ENCODE assay signal across 8 cellular contexts in genomic region chr11:65477271-65478029, GRCh38. TPM values are rescaled to one million over a fixed set of nuclear protein-coding genes. Genes with fewer than 3 reads are reported as not detected.
DNase-seq lines count a peak whose midpoint lies in the region; ATAC-seq and TF ChIP-seq lines count a peak whose summit lies in the region.

No MANE protein-coding gene starts in this region.

- WGBS in adipose tissue, 3 donors = 0 to 1% (median 0%) methylated on average over 49 to 53 of the region's 53 CpGs
- 0% methylated on average over 52 to 53 of the region's 53 CpGs for WGBS in heart right ventricle, 2 donors

- ATAC-seq in HG02763 (IDR thresholded peaks at IDR 0.05; ENCODE audit: unreplicated experiment) (peak; percentile 87), heart right ventricle (peak; percentile 86 to 92 (median 92))

- H3K4me3 Mint-ChIP-seq in progenitor cell of endocrine pancreas (ENCODE audit: low read depth) = peak overlapping the region; percentile 90

- no peaks in the 10 kb centered on the region for H3K9me3 Mint-ChIP-seq in progenitor cell of endocrine pancreas (ENCODE audit: low read depth)

- DNase-seq in GM12865 (ENCODE audit: low read depth) (peak; percentile 96), NCI-H1436 treated with DMSO at 0.1 percent for 48 hours (lab: John Stamatoyannopoulos, UW) (peak; percentile 60), T follicular helper cell (ENCODE audit: low read depth) (peak; percentile 86), heart right ventricle (peak; percentile 97), progenitor cell of endocrine pancreas (ENCODE audit: low spot score, unreplicated experiment) (peak; percentile 88), ureter (ENCODE audit: low spot score) (peak; percentile 98)

- H3K4me1 ChIP-seq in heart right ventricle = peaks cover 15 to 71% (median 60%) of the 10 kb centered on the region in 9 donors

- H3K27me3 Mint-ChIP-seq in progenitor cell of endocrine pancreas = no peaks in the 10 kb centered on the region

- peak overlapping the region; percentile 97 for H3K27ac ChIP-seq in adipose tissue (ENCODE audit: low read depth, low read length)
- peak overlapping the region; percentile 95 to 100 (median 100) for H3K27ac ChIP-seq in heart right ventricle

- intact Hi-C loops in heart right ventricle (cut with DNase I) = loop anchor here in 6 of 10 donors (1.0 to 10.0 kb wide), 7 partner anchors 10 to 63 kb away; partner anchors contain the start of gene MALAT1 (in 1 of the 6)

- TF ChIP-seq CTCF in GM12865 (IDR thresholded peaks at IDR 0.05; ENCODE audit: insufficient read depth, low read depth, low read length, missing control alignments) (no peak), heart right ventricle (IDR thresholded peaks at IDR 0.05) (no peak), progenitor cell of endocrine pancreas (IDR thresholded peaks at IDR 0.05; ENCODE audit: unreplicated experiment) (no peak)

- H3K36me3 ChIP-seq in heart right ventricle = no peaks in the 10 kb centered on the region

- no peaks in the 10 kb centered on the region for H3K9me3 ChIP-seq in heart right ventricle

- H3K4me3 ChIP-seq in GM12865 (ENCODE audit: low read depth, low read length) (peak overlapping the region; percentile 76), heart right ventricle (peak overlapping the region; percentile 54 to 92 (median 73))

- peaks cover 25% of the 10 kb centered on the region for H3K4me1 Mint-ChIP-seq in progenitor cell of endocrine pancreas (ENCODE audit: low read depth)

- H3K27me3 ChIP-seq in heart right ventricle = no peaks in the 10 kb centered on the region

- peak overlapping the region; percentile 100 for H3K27ac Mint-ChIP-seq in progenitor cell of endocrine pancreas

- no peaks in the 10 kb centered on the region for H3K36me3 Mint-ChIP-seq in progenitor cell of endocrine pancreas (ENCODE audit: insufficient read depth)

RNA-seq across cellular contexts. Expression of gene MALAT1, which starts 21.4 kb away (rescaled TPM):
- 1,000 to 10,000 TPM in 1 of 3 donors, 100 to 1,000 TPM in 1, 10 to 100 TPM in 1; 88.8 to 1,293 (median 187) TPM for polyA plus RNA-seq in adipose tissue
- total RNA-seq in heart right ventricle = 1,000 to 10,000 TPM; 4,742 to 8,462 (median 5,956) TPM
- 1,000 to 10,000 TPM in 1 of 2 donors, 100 to 1,000 TPM in 1; 205 to 8,339 TPM for polyA plus RNA-seq in heart right ventricle
- 16,546 and 17,116 TPM in 2 replicates for total RNA-seq in progenitor cell of endocrine pancreas
- total RNA-seq in ureter = 19,443 TPM

RNA-seq across cellular contexts. Expression of gene SCYL1, which starts 47.4 kb away (rescaled TPM):
- polyA plus RNA-seq in adipose tissue = 10 to 100 TPM; 55.1 to 77.2 (median 63.0) TPM
- total RNA-seq in heart right ventricle = 10 to 100 TPM; 47.4 to 66.9 (median 55.6) TPM
- 100 to 1,000 TPM in 1 of 2 donors, 10 to 100 TPM in 1; 90.0 to 130 TPM for polyA plus RNA-seq in heart right ventricle
- 61.4 and 66.3 TPM in 2 replicates for total RNA-seq in progenitor cell of endocrine pancreas
- total RNA-seq in ureter = 62.9 TPM

RNA-seq across cellular contexts. Expression of gene NEAT1, which starts 54.9 kb away (rescaled TPM):
- polyA plus RNA-seq in adipose tissue (1,000 to 10,000 TPM in 1 of 3 donors, 100 to 1,000 TPM in 2; 598 to 1,041 (median 691) TPM), heart right ventricle (1,000 to 10,000 TPM in 1 of 2 donors, 100 to 1,000 TPM in 1; 103 to 1,899 TPM)
- total RNA-seq in heart right ventricle (100 to 1,000 TPM; 284 to 808 (median 432) TPM), progenitor cell of endocrine pancreas (78.8 and 99.9 TPM in 2 replicates), ureter (1,155 TPM)

Comparison
In these comparisons a context has a peak if more than half of its experiments do, and no peak if none do; other contexts are left out.
1. Peak in every context shown above with its lines: DNase-seq, ATAC-seq, H3K4me3 ChIP-seq and H3K27ac ChIP-seq.